ENCODE assay signal across 23 cellular contexts in the genomic region with DNA sequence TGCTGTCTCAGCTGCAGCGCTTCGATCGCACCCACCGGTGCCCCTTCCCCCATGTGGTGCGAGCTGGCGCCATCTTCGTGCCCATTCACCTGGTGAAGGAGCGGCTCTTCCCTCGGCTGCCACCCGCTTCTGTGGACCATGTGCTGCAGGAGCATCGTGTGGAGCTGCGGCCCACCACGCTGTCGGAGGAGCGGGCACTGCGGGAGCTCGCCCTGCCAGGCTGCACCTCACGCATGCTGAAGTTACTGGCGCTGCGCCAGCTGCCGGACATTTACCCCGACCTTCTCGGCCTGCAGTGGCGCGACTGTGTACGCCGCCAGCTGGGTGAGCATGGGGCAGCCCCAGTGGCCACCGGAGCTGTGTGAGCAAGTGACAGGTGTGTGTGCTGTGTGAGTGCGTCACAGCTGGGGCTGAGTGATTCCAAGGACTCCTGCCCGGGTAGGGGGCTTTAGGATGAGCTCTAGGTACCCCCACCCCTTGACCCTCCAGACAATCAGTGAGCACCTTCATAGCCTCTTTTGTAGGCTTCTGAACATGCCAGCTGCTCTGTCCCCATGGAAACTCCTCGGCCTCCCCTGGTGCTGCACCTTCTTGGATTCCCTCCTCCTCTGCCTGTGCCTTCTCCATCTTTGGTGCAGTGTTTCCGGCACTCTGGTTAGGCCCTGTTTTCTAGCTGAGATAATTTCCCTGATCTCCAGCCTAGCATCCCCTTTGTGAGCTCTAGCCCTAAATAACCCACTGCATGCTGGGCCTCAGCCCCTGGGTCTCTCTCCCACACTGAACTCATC. TPM values are rescaled to one million over a fixed set of nuclear protein-coding genes. Genes with fewer than 3 reads are reported as not detected.
DNase-seq lines count a peak whose midpoint lies in the region; ATAC-seq and TF ChIP-seq lines count a peak whose summit lies in the region.
"Had no signal": no experiment of that assay in that cellular context is flagged by ENCODE, and none has a peak within 500 bp of the region (broad histone marks: within the 10 kb centered on the region; RNA-seq: fewer than 3 reads in every experiment).

No MANE protein-coding gene starts in this region.

- H3K4ac ChIP-seq in IMR-90 (ENCODE audit: low read depth, low read length) = no peak overlapping the region

- TF ChIP-seq POLR2A in IMR-90 (IDR thresholded peaks at IDR 0.05; ENCODE audit: low read depth, low read length) = no peak

- H4K5ac ChIP-seq in IMR-90 (ENCODE audit: low read depth, low read length) = no peak overlapping the region

- no peak overlapping the region for H2BK20ac ChIP-seq in IMR-90 (ENCODE audit: low read depth, low read length)

- H3K27ac Mint-ChIP-seq in CD4-positive, alpha-beta memory T cell = peak overlapping the region in 3 of 7 donors; percentile 14 to 79 (median 68)

- intact Hi-C loops in Right ventricle myocardium superior (cut with DNase I) (loop anchor here (10.0 kb wide), 1 partner anchor 254 kb away; a partner anchor contains a TSS), left cardiac atrium (cut with DNase I) (no loop called here), IMR-90 (cut with micrococcal nuclease) (no loop called here)
- intact Hi-C loops in CD4-positive, alpha-beta memory T cell (cut with micrococcal nuclease) = loop anchor here (1.0 kb wide), 1 partner anchor 182 kb away; no protein-coding TSS in a partner anchor

- H2BK5ac ChIP-seq in IMR-90 (ENCODE audit: low read depth, low read length, poor library complexity, severe bottlenecking) = no peak overlapping the region

- WGBS in IMR-90 (ENCODE audit: extremely low coverage in 2 of 2, insufficient read length in 1 of 2), 2 experiments = 93% methylated on average over 26 of the region's 32 CpGs; no CpG with 5 or more reads in 1 of the 2 experiments

- no peaks in the 10 kb centered on the region for H3K9me3 Mint-ChIP-seq in CD4-positive, alpha-beta memory T cell

- H3K36me3 Mint-ChIP-seq in CD4-positive, alpha-beta memory T cell = peaks cover 9 to 50% of the 10 kb centered on the region in 2 donors

- H2AFZ ChIP-seq in IMR-90 (replicated peaks; ENCODE audit: low read length, poor library complexity) = no peak overlapping the region

- H3K4me2 ChIP-seq in IMR-90 (ENCODE audit: low read depth, low read length) = no peak overlapping the region

- no peak overlapping the region for H3K4me3 Mint-ChIP-seq in CD4-positive, alpha-beta memory T cell

- CTCF ChIA-PET in IMR-90 (lab: Yijun Ruan, JAX) = no interaction called here
- CTCF ChIA-PET in CD4-positive, alpha-beta memory T cell (lab: Charles Lee; ENCODE audit: partially characterized antibody) = interaction anchor here (1.2 to 7.6 kb wide), 2 partner anchors 177 to 182 kb away, joined by 3 to 126 read pairs; a partner anchor contains a TSS

- no peak for TF ChIP-seq RAD21 in IMR-90 (IDR thresholded peaks at IDR 0.05; ENCODE audit: low read length)

- BruUV-seq in IMR-90 (replicated peaks; lab: Mats Ljungman, UMichigan) = no TSS peak

- H3K9ac ChIP-seq in IMR-90 (ENCODE audit: low read depth, low read length) = no peak overlapping the region

- in situ Hi-C loops in IMR-90 (cut with MboI; ENCODE audit: low sequenced_read_pairs) = no loop called here

- no peak overlapping the region for H3K4me3 ChIP-seq in IMR-90 (ENCODE audit: insufficient read depth, low read depth, low read length)
- no peak overlapping the region for H3K4me3 ChIP-seq in CD4-positive, alpha-beta memory T cell (ENCODE audit: low read length in 2 of 2)
- H3K4me3 ChIP-seq: esophagus squamous epithelium, ovary, right lobe of liver had no signal

- no peak overlapping the region for H2BK120ac ChIP-seq in IMR-90 (ENCODE audit: low read depth, low read length)

- H3K27me3 Mint-ChIP-seq in CD4-positive, alpha-beta memory T cell = no peaks in the 10 kb centered on the region

- no peak overlapping the region for H3K14ac ChIP-seq in IMR-90 (replicated peaks; ENCODE audit: low read depth, low read length)

- no peak overlapping the region for H2AK5ac ChIP-seq in IMR-90 (ENCODE audit: low read depth, low read length)

- no peak for TF ChIP-seq CTCF in IMR-90 (conservative IDR thresholded peaks at IDR 0.05; ENCODE audit: low read depth, low read length)

- H3K18ac ChIP-seq in IMR-90 (ENCODE audit: low read depth, low read length) = no peak overlapping the region

- H3K36me3 ChIP-seq in IMR-90 (ENCODE audit: control insufficient read depth, insufficient read depth, low read length) = peaks cover 68% of the 10 kb centered on the region
- H3K36me3 ChIP-seq in CD4-positive, alpha-beta memory T cell (ENCODE audit: insufficient read depth, low read length) = peaks cover 63% of the 10 kb centered on the region
- H3K36me3 ChIP-seq: ovary had no signal

- no peak for ATAC-seq in Right ventricle myocardium superior (ENCODE audit: poor library complexity)
- ATAC-seq in left cardiac atrium = no peak
- ATAC-seq in IMR-90 (ENCODE audit: low read depth) = no peak

- H3K23ac ChIP-seq in IMR-90 (ENCODE audit: low read depth, low read length) = no peak overlapping the region

- H3K79me1 ChIP-seq in IMR-90 (ENCODE audit: low read depth in 1 of 2, low read length in 2 of 2) = peaks cover 17 to 78% of the 10 kb centered on the region in 2 experiments

- H3K27ac ChIP-seq in IMR-90 (ENCODE audit: insufficient read depth, low read length) = no peak overlapping the region
- H3K27ac ChIP-seq in caudate nucleus (ENCODE audit: low read depth, low read length) = peak overlapping the region; percentile 62
- H3K27ac ChIP-seq in temporal lobe (ENCODE audit: low read depth, low read length) = peak overlapping the region; percentile 56
- H3K27ac ChIP-seq in CD4-positive, alpha-beta memory T cell (ENCODE audit: low read depth, low read length) = no peak overlapping the region
- H3K27ac ChIP-seq: esophagus squamous epithelium, ovary, right lobe of liver had no signal

- POLR2A ChIA-PET in IMR-90 (lab: Charles Lee; ENCODE audit: unreplicated experiment) = no interaction called here
- POLR2A ChIA-PET in CD4-positive, alpha-beta memory T cell (lab: Charles Lee; ENCODE audit: partially characterized antibody) = interaction anchor here (1.0 kb wide), 1 partner anchor 185 kb away, joined by 3 read pairs; a partner anchor contains a TSS

- H3K9me3 ChIP-seq in IMR-90 (ENCODE audit: control insufficient read depth, insufficient read depth, low read length) = no peaks in the 10 kb centered on the region
- no peaks in the 10 kb centered on the region for H3K9me3 ChIP-seq in CD4-positive, alpha-beta memory T cell (ENCODE audit: control insufficient read depth in 1 of 2, low read length in 2 of 2)
- H3K9me3 ChIP-seq: esophagus squamous epithelium, ovary, right lobe of liver had no signal

- no peaks in the 10 kb centered on the region; the same call in 1 of the 2 replicates for H3K4me1 ChIP-seq in IMR-90 (ENCODE audit: control insufficient read depth, insufficient read depth, low read length)
- H3K4me1 ChIP-seq in CD4-positive, alpha-beta memory T cell (ENCODE audit: insufficient read depth, low read length) = peaks cover 27% of the 10 kb centered on the region

- no peaks in the 10 kb centered on the region for H3K27me3 ChIP-seq in IMR-90 (ENCODE audit: control insufficient read depth, insufficient read depth, low read length)
- no peaks in the 10 kb centered on the region for H3K27me3 ChIP-seq in CD4-positive, alpha-beta memory T cell (ENCODE audit: insufficient read depth, low read length)
- H3K27me3 ChIP-seq: esophagus squamous epithelium, ovary, right lobe of liver had no signal

- H4K91ac ChIP-seq in IMR-90 (ENCODE audit: insufficient read depth, low read depth, low read length) = no peak overlapping the region

- H3K4me1 Mint-ChIP-seq in CD4-positive, alpha-beta memory T cell = peaks cover 17 to 48% (median 31%) of the 10 kb centered on the region in 4 donors

- H3K9me1 ChIP-seq in IMR-90 (ENCODE audit: insufficient read depth, low read length) = no peaks in the 10 kb centered on the region

- dilution Hi-C loops in IMR-90 (cut with HindIII; ENCODE audit: low sequenced_read_pairs, unreplicated experiment) = no loop called here

- peaks cover 96% of the 10 kb centered on the region for H4K20me1 ChIP-seq in IMR-90 (ENCODE audit: insufficient read depth, low read length)

- no peak overlapping the region for H2BK15ac ChIP-seq in IMR-90 (ENCODE audit: low read depth, low read length)

- H3K56ac ChIP-seq in IMR-90 (ENCODE audit: extremely low read depth, insufficient read depth, low read length) = no peak overlapping the region

- DNase-seq in Right ventricle myocardium superior (peak; percentile 62), left cardiac atrium (no peak), IMR-90 (no peak), caudate nucleus (lab: John Stamatoyannopoulos, UW) (peak in 16 of 61 donors; percentile 2 to 63 (median 22)), ureter (ENCODE audit: low spot score) (no peak)
- no peak for DNase-seq in CD4-positive, alpha-beta memory T cell
- DNase-seq: activated CD4-positive, alpha-beta T cell treated with anti-CD3 and anti-CD28 coated beads for 4 hours; activated naive CD4-positive, alpha-beta T cell; DND-41; effector memory CD4-positive, alpha-beta T cell; esophagus squamous epithelium; Karpas-422; NCI-H1048; NCI-H2029 treated with DMSO at 0.1 percent for 48 hours; NCI-H446; stimulated activated CD8-positive, alpha-beta memory T cell treated with anti-CD3 and anti-CD28 coated beads, Interleukin-4, amount 100 ng/mL, for 48 hours had no signal

- peak overlapping the region; percentile 37 for H2AK9ac ChIP-seq in IMR-90 (replicated peaks; ENCODE audit: low read depth, low read length, poor library complexity)

- no peak overlapping the region for H4K8ac ChIP-seq in IMR-90 (ENCODE audit: low read depth in 2 of 2, low read length in 2 of 2)

TF ChIP-seq in IMR-90, 13 proteins besides CTCF, POLR2A, EP300 and RAD21:
- TF ChIP-seq CHD1 (IDR thresholded peaks at IDR 0.05; ENCODE audit: low read depth, low read length) = no peak
- no peak for TF ChIP-seq SMC3 (IDR thresholded peaks at IDR 0.05; ENCODE audit: low read depth, low read length)

RNA-seq across cellular contexts. Expression of a gene that starts 7.0 kb away (rescaled TPM):
- total RNA-seq in Right ventricle myocardium superior (15.8 TPM), left cardiac atrium (10 to 100 TPM in 1 of 2 donors, 1 to 10 TPM in 1; 9.0 to 14.2 TPM), IMR-90 (2012; rRNA removed) (1.3 and 1.9 TPM in 2 replicates), temporal lobe (0.98 TPM), ureter (32.7 TPM)
- polyA plus RNA-seq in IMR-90 (2012; rRNA removed) = 5.7 and 7.0 TPM in 2 replicates
- polyA plus RNA-seq in IMR-90 (2012; cell fraction: cytosol; rRNA removed) = 3.1 and 5.9 TPM in 2 replicates
- 6.0 and 10.0 TPM in 2 replicates for polyA plus RNA-seq in IMR-90 (2012; cell fraction: nucleus; rRNA removed; ENCODE audit: low replicate concordance)
- total RNA-seq in CD4-positive, alpha-beta memory T cell = 10 to 100 TPM; 25.9 to 27.0 TPM
- 1 to 10 TPM in 1 of 2 donors, under 1 TPM in 1; 0.36 to 4.6 TPM for polyA plus RNA-seq in CD4-positive, alpha-beta memory T cell

RNA-seq across cellular contexts. Expression of a gene that starts 49.4 kb away (rescaled TPM):
- not detected for total RNA-seq in Right ventricle myocardium superior
- not detected for total RNA-seq in left cardiac atrium
- total RNA-seq in IMR-90 (2012; rRNA removed) = not detected in 2 replicates
- not detected in 2 replicates for polyA plus RNA-seq in IMR-90 (2012; rRNA removed)
- not detected in 2 replicates for polyA plus RNA-seq in IMR-90 (2012; cell fraction: cytosol; rRNA removed)
- not detected in 2 replicates for polyA plus RNA-seq in IMR-90 (2012; cell fraction: nucleus; rRNA removed; ENCODE audit: low replicate concordance)
- total RNA-seq in temporal lobe = not detected
- total RNA-seq in ureter = not detected
- total RNA-seq in CD4-positive, alpha-beta memory T cell = not detected
- not detected for polyA plus RNA-seq in CD4-positive, alpha-beta memory T cell
- total RNA-seq: aorta, cerebellum, esophagus squamous epithelium, HT-29, kidney epithelial cell, ovary had no signal
- polyA plus RNA-seq: aorta, ovary had no signal

Comparison
In these comparisons a context has a peak if more than half of its experiments do, and no peak if none do; other contexts are left out.
1. intact Hi-C loops: an anchor here in Right ventricle myocardium superior (10.0 kb wide) and CD4-positive, alpha-beta memory T cell (1.0 kb wide); none called in left cardiac atrium and IMR-90.
2. H3K27ac ChIP-seq: peak in caudate nucleus (single experiment) and temporal lobe (single experiment); none in IMR-90 (single experiment) and CD4-positive, alpha-beta memory T cell (single experiment).